1 cellular context compared by ENCODE assay signal in genomic region chrX:2499507-2499906, GRCh38.
TF ChIP-seq lines count a peak whose summit lies in the region.

No MANE protein-coding gene starts in this region.

TF ChIP-seq in HepG2, 621 proteins besides CTCF, POLR2A, EP300 and RAD21 (continued from another document):
- TF ChIP-seq ZNF770 (CRISPR knock-in tag; IDR thresholded peaks at IDR 0.05) (peak; percentile 85), ZNF121 (CRISPR knock-in tag; IDR thresholded peaks at IDR 0.05) (peak; percentile 90), CCDC6 (CRISPR knock-in tag; IDR thresholded peaks at IDR 0.05) (0 out of 2 replicates have a peak, but pooled peaks have one; percentile 9), ZMYM2 (CRISPR knock-in tag; IDR thresholded peaks at IDR 0.05) (0 out of 2 replicates have a peak, but pooled peaks have one; percentile 45), ZSCAN21 (CRISPR knock-in tag; IDR thresholded peaks at IDR 0.05; ENCODE audit: borderline replicate concordance) (no peak), GLMP (CRISPR knock-in tag; IDR thresholded peaks at IDR 0.05; ENCODE audit: borderline replicate concordance) (no peak), ZNF460 (CRISPR knock-in tag; IDR thresholded peaks at IDR 0.05; ENCODE audit: borderline replicate concordance) (peak; percentile 35; the same call in 1 of the 2 replicates)
